Comparison of ENCODE assay signal across 13 cellular contexts in genomic region chr14:79415726-79416125, GRCh38.
DNase-seq lines count a peak whose midpoint lies in the region; ATAC-seq and TF ChIP-seq lines count a peak whose summit lies in the region.
"Had no signal": no experiment of that assay in that cellular context is flagged by ENCODE, and none has a peak within 500 bp of the region (broad histone marks: within the 10 kb centered on the region; RNA-seq: fewer than 3 reads in every experiment).

No MANE protein-coding gene starts in this region.

- no peak for TF ChIP-seq CTCF in epithelial cell of esophagus (IDR thresholded peaks at IDR 0.05; ENCODE audit: insufficient read depth, low read depth, low read length, missing control alignments)

- ATAC-seq in HG03469 (IDR thresholded peaks at IDR 0.05; ENCODE audit: unreplicated experiment), result no peak
- no peak for ATAC-seq in HG02610 (IDR thresholded peaks at IDR 0.05; ENCODE audit: unreplicated experiment)
- ATAC-seq: GM23338 had no signal

- peak; percentile 75 for DNase-seq in HCEC 1CT
- DNase-seq in amniotic epithelial cell (ENCODE audit: low read depth), result peak; percentile 22
- peak; percentile 1 for DNase-seq in epithelial cell of esophagus (ENCODE audit: low read depth)
- peak; percentile 6 for DNase-seq in renal cortical epithelial cell (ENCODE audit: low read depth)
- no peak for DNase-seq in mesenteric fat pad (ENCODE audit: low spot score)
- DNase-seq: C1 segment of cervical spinal cord; Calu3; CD4-positive, alpha-beta T cell; DMS 273 treated with DMSO at 0.1 percent for 48 hours; H7 had no signal

- no peak overlapping the region for H3K4me3 ChIP-seq in epithelial cell of esophagus (ENCODE audit: low read length)
- H3K4me3 ChIP-seq: GM23338 had no signal
